9 cellular contexts compared by ENCODE assay signal in genomic region chr3:197224034-197224444, GRCh38.
A peak's percentile ranks its signal among the peaks of the same experiment; 100 is the strongest.
DNase-seq lines count a peak whose midpoint lies in the region; ATAC-seq and TF ChIP-seq lines count a peak whose summit lies in the region.
"Had no signal": no experiment of that assay in that cellular context is flagged by ENCODE, and none has a peak within 500 bp of the region (broad histone marks: within the 10 kb centered on the region; RNA-seq: fewer than 3 reads in every experiment).

No MANE protein-coding gene starts in this region.

- peaks cover 11% of the 10 kb centered on the region for H3K4me1 ChIP-seq in suprapubic skin

- no peak for ATAC-seq in GM18519 (IDR thresholded peaks at IDR 0.05; ENCODE audit: low FRiP score, unreplicated experiment)

- TF ChIP-seq POLR2A in suprapubic skin (IDR thresholded peaks at IDR 0.05): no peak

- H3K4me3 ChIP-seq in SK-N-MC (no peak overlapping the region), suprapubic skin (no peak overlapping the region)

- H3K36me3 Mint-ChIP-seq in progenitor cell of endocrine pancreas (ENCODE audit: insufficient read depth): no peaks in the 10 kb centered on the region
- H3K36me3 Mint-ChIP-seq: activated naive CD4-positive, alpha-beta T cell treated with anti-CD3 and anti-CD28 coated beads, Interleukin-2, amount 50 U/mL, for 24 hours had no signal

- no peaks in the 10 kb centered on the region for H3K9me3 Mint-ChIP-seq in progenitor cell of endocrine pancreas (ENCODE audit: low read depth)
- H3K9me3 Mint-ChIP-seq: activated naive CD4-positive, alpha-beta T cell treated with anti-CD3 and anti-CD28 coated beads, Interleukin-2, amount 50 U/mL, for 24 hours had no signal

- H3K4me3 Mint-ChIP-seq in progenitor cell of endocrine pancreas (ENCODE audit: low read depth): no peak overlapping the region
- H3K4me3 Mint-ChIP-seq: activated naive CD4-positive, alpha-beta T cell treated with anti-CD3 and anti-CD28 coated beads, Interleukin-2, amount 50 U/mL, for 24 hours had no signal

- TF ChIP-seq CTCF in progenitor cell of endocrine pancreas (IDR thresholded peaks at IDR 0.05; ENCODE audit: unreplicated experiment): peak; percentile 70
- no peak for TF ChIP-seq CTCF in suprapubic skin (IDR thresholded peaks at IDR 0.05)

- no peak overlapping the region for H3K9ac ChIP-seq in SK-N-MC (ENCODE audit: insufficient read length)

- no peaks in the 10 kb centered on the region for H3K27me3 Mint-ChIP-seq in progenitor cell of endocrine pancreas
- H3K27me3 Mint-ChIP-seq: activated naive CD4-positive, alpha-beta T cell treated with anti-CD3 and anti-CD28 coated beads, Interleukin-2, amount 50 U/mL, for 24 hours had no signal

- H3K27ac ChIP-seq in SK-N-MC: 0 out of 2 replicates have a peak overlapping the region, but pooled peaks have one; percentile 0
- no peak overlapping the region for H3K27ac ChIP-seq in suprapubic skin

- DNase-seq in NCI-H82 (lab: John Stamatoyannopoulos, UW) (peak; percentile 86), NCI-H82 treated with DMSO at 0.1 percent for 48 hours (lab: John Stamatoyannopoulos, UW; ENCODE audit: unreplicated experiment) (no peak), LoVo (ENCODE audit: low spot score) (peak; percentile 62), SK-N-MC (ENCODE audit: low read depth, low spot score) (peak; percentile 60), fibroblast of the conjunctiva (ENCODE audit: low read depth) (peak; percentile 41), progenitor cell of endocrine pancreas (ENCODE audit: low spot score, unreplicated experiment) (no peak), suprapubic skin (ENCODE audit: low spot score in 2 of 2) (no peak)

- H3K9me3 ChIP-seq in SK-N-MC (ENCODE audit: low read depth, low read length): no peaks in the 10 kb centered on the region
- no peaks in the 10 kb centered on the region for H3K9me3 ChIP-seq in suprapubic skin

- TF ChIP-seq EP300 in suprapubic skin (IDR thresholded peaks at IDR 0.05): no peak

- no peak overlapping the region for H3K27ac Mint-ChIP-seq in progenitor cell of endocrine pancreas
- H3K27ac Mint-ChIP-seq: activated naive CD4-positive, alpha-beta T cell treated with anti-CD3 and anti-CD28 coated beads, Interleukin-2, amount 50 U/mL, for 24 hours had no signal

- peaks cover 18% of the 10 kb centered on the region for H3K4me1 Mint-ChIP-seq in progenitor cell of endocrine pancreas (ENCODE audit: low read depth)

- H3K36me3 ChIP-seq in SK-N-MC (ENCODE audit: insufficient read depth, low read length) (no peaks in the 10 kb centered on the region), suprapubic skin (no peaks in the 10 kb centered on the region)

- no peaks in the 10 kb centered on the region for H3K27me3 ChIP-seq in suprapubic skin

Comparison
In these comparisons a context has a peak if more than half of its experiments do, and no peak if none do; other contexts are left out.
1. DNase-seq: peak in NCI-H82 (single experiment), LoVo (single experiment), SK-N-MC (single experiment) and fibroblast of the conjunctiva (single experiment); none in NCI-H82 treated with DMSO at 0.1 percent for 48 hours (single experiment), progenitor cell of endocrine pancreas (single experiment) and suprapubic skin (0 of 2).